In genomic region chr2:224457408-224458096, GRCh38 we compare ENCODE assay signal across 33 cellular contexts. TPM values are rescaled to one million over a fixed set of nuclear protein-coding genes. Genes with fewer than 3 reads are reported as not detected.
"Had no signal": no experiment of that assay in that cellular context is flagged by ENCODE, and none has a peak within 500 bp of the region (broad histone marks: within the 10 kb centered on the region; RNA-seq: fewer than 3 reads in every experiment).

No MANE protein-coding gene starts in this region.

- H3K27me3 Mint-ChIP-seq: progenitor cell of endocrine pancreas, type B pancreatic cell had no signal

- H3K9ac ChIP-seq: neural progenitor cell, parathyroid adenoma had no signal

- H3K4me1 Mint-ChIP-seq: natural killer cell; nephron; neural progenitor cell; stimulated activated memory B cell treated with anti-CD40 and anti-IgM and Interleukin-4, amounts not matched to agents 10 μg/mL and 1 μg/mL and 100 μg/mL, for 72 hours; stimulated activated naive CD8-positive, alpha-beta T cell treated with anti-CD3 and anti-CD28 coated beads, Interleukin-15, amount 100 ng/mL, for 72 hours had no signal

- DNase-seq: natural killer cell; occipital lobe; ovary; posterior cingulate gyrus; right cardiac atrium; spleen; stimulated activated CD4-positive, alpha-beta T cell treated with anti-CD3 and anti-CD28 coated beads, Interleukin-12 subunit alpha, Interleukin-12 subunit beta, amount 100 ng/mL, for 4 hours; stimulated activated CD4-positive, alpha-beta T cell treated with anti-CD3 and anti-CD28 coated beads, Interleukin-1b, Interleukin-23, amount 100 ng/mL, for 48 hours; stimulated activated CD4-positive, alpha-beta T cell treated with anti-CD3 and anti-CD28 coated beads, Interleukin-4, amount 100 ng/mL, for 1 hour; stimulated activated CD4-positive, alpha-beta T cell treated with anti-CD3 and anti-CD28 coated beads, Interleukin-4, amount 100 ng/mL, for 4 hours; stimulated activated CD8-positive, alpha-beta memory T cell treated with anti-CD3 and anti-CD28 coated beads, Interleukin-4, amount 100 ng/mL, for 48 hours; stimulated activated naive CD4-positive, alpha-beta T cell; stimulated activated naive CD8-positive, alpha-beta T cell treated with anti-CD3 and anti-CD28 coated beads, Interleukin-15, amount 100 ng/mL, for 72 hours; stimulated activated naive CD8-positive, alpha-beta T cell treated with anti-CD3 and anti-CD28 coated beads, Interleukin-15, Interleukin-2, amounts not matched to agents 100 U/mL and 50 U/mL, for 24 hours; substantia nigra; testis; tibial artery; transverse colon; upper lobe of right lung; uterus had no signal

- H3K27me3 ChIP-seq: neural progenitor cell, ovary, spleen, suprapubic skin, testis, tibial artery, transverse colon, upper lobe of right lung, uterus had no signal

- H3K9me3 ChIP-seq: ovary, psoas muscle, suprapubic skin, testis, tibial artery, transverse colon, upper lobe of right lung, uterus had no signal

- H3K4me3 ChIP-seq: neural progenitor cell, ovary, psoas muscle, skin epidermis, smooth muscle cell, spleen, suprapubic skin, testis, tibial artery, transverse colon, upper lobe of right lung, uterus had no signal

- H3K79me2 ChIP-seq: parathyroid adenoma had no signal

- H3K27ac Mint-ChIP-seq: natural killer cell; nephron; progenitor cell of endocrine pancreas; stimulated activated memory B cell treated with anti-CD40 and anti-IgM and Interleukin-4, amounts not matched to agents 10 μg/mL and 1 μg/mL and 100 μg/mL, for 72 hours; stimulated activated naive CD8-positive, alpha-beta T cell treated with anti-CD3 and anti-CD28 coated beads, Interleukin-15, amount 100 ng/mL, for 72 hours; type B pancreatic cell had no signal

- H3K4me2 ChIP-seq: neural progenitor cell, smooth muscle cell had no signal

- H3K36me3 Mint-ChIP-seq: natural killer cell, neural progenitor cell, type B pancreatic cell had no signal

- H3K9me3 Mint-ChIP-seq: natural killer cell had no signal

- H3K4me3 Mint-ChIP-seq: natural killer cell; nephron; neural progenitor cell; stimulated activated memory B cell treated with anti-CD40 and anti-IgM and Interleukin-4, amounts not matched to agents 10 μg/mL and 1 μg/mL and 100 μg/mL, for 72 hours; stimulated activated naive CD8-positive, alpha-beta T cell treated with anti-CD3 and anti-CD28 coated beads, Interleukin-15, amount 100 ng/mL, for 72 hours; type B pancreatic cell had no signal

- ATAC-seq: natural killer cell; psoas muscle; right cardiac atrium; sciatic nerve; stimulated activated memory B cell treated with anti-CD40 and anti-IgM and Interleukin-4, amounts not matched to agents 10 μg/mL and 1 μg/mL and 100 μg/mL, for 72 hours; stimulated activated naive CD8-positive, alpha-beta T cell treated with anti-CD3 and anti-CD28 coated beads, Interleukin-15, amount 100 ng/mL, for 72 hours; stimulated activated naive CD8-positive, alpha-beta T cell treated with anti-CD3 and anti-CD28 coated beads, Interleukin-15, Interleukin-2, amounts not matched to agents 100 U/mL and 50 U/mL, for 24 hours; upper lobe of right lung had no signal

- H3K4me1 ChIP-seq: neural progenitor cell, parathyroid adenoma, psoas muscle, spleen, suprapubic skin, testis, tibial artery, transverse colon, upper lobe of right lung, uterus had no signal

- H3K27ac ChIP-seq: neural progenitor cell, ovary, parathyroid adenoma, psoas muscle, skin epidermis, spleen, suprapubic skin, testis, tibial artery, transverse colon, upper lobe of right lung, uterus had no signal

- H3K36me3 ChIP-seq: neural progenitor cell, ovary, spleen, suprapubic skin, tibial artery, transverse colon, upper lobe of right lung, uterus had no signal

- H2AFZ ChIP-seq: neural progenitor cell, parathyroid adenoma had no signal

RNA-seq across cellular contexts. Expression of gene FAM124B, which starts 55.6 kb away (rescaled TPM):
- total RNA-seq: osteoblast, progenitor cell of endocrine pancreas, smooth muscle cell had no signal
- polyA plus RNA-seq: neural cell had no signal
